Comparison of ENCODE assay signal across 22 cellular contexts in genomic region chr17:16247589-16247984, GRCh38.
"Had no signal": no experiment of that assay in that cellular context is flagged by ENCODE, and none has a peak within 500 bp of the region (broad histone marks: within the 10 kb centered on the region; RNA-seq: fewer than 3 reads in every experiment).

No MANE protein-coding gene starts in this region.

- H3K9me3 ChIP-seq: breast epithelium, MG63 had no signal

- ATAC-seq: PC-3 had no signal

- H3K27ac Mint-ChIP-seq: activated CD4-positive, alpha-beta memory T cell treated with anti-CD3 and anti-CD28 coated beads, Interleukin-2, amount 10 ng/mL, durations not matched to agents 7 days and 5 days; activated naive CD4-positive, alpha-beta T cell treated with anti-CD3 and anti-CD28 coated beads, Interleukin-2, amount 50 U/mL, for 24 hours; activated T-cell treated with anti-CD3 and anti-CD28 coated beads, Interleukin-2, amount 50 U/mL, for 24 hours; activated T-helper 1 cell treated with anti-CD3 and anti-CD28 coated beads, Interleukin-12 subunit alpha, Interleukin-12 subunit beta, Interleukin-2, Interleukin-4 antibody, amounts not matched to agents 30 ng/mL and 10 ng/mL and 1 ng/mL, durations not matched to agents 14 hours and 24 hours and 36 hours had no signal

- H3K4me3 ChIP-seq: breast epithelium, MG63 had no signal

- H3K36me3 ChIP-seq: breast epithelium, MG63 had no signal

- H3K27ac ChIP-seq: breast epithelium had no signal

- H3K4me1 ChIP-seq: breast epithelium had no signal

- H3K27me3 ChIP-seq: breast epithelium, MG63 had no signal

- DNase-seq: activated CD4-positive, alpha-beta memory T cell treated with anti-CD3 and anti-CD28 coated beads, Interleukin-2, amount 10 ng/mL, durations not matched to agents 7 days and 5 days; activated CD4-positive, alpha-beta T cell treated with anti-CD3 and anti-CD28 coated beads, Interleukin-2, amount 50 U/mL, for 1 hour; activated CD4-positive, CD25-positive, alpha-beta regulatory T cell; activated effector memory CD4-positive, alpha-beta T cell treated with Interleukin-2 at 50 U/mL for 16 hours; activated naive CD4-positive, alpha-beta T cell; activated T-cell treated with anti-CD3 and anti-CD28 coated beads, Interleukin-2, amount 50 U/mL, for 24 hours; aorta; caudate nucleus; MG63; NCI-H1105; NCI-H1436 treated with DMSO at 0.1 percent for 48 hours; NCI-H187; NCI-H2081; NCI-H510A treated with DMSO at 0.1 percent for 48 hours; NCI-H69; PC-3; SIG-M5; T-helper 2 cell; T1000 had no signal

- H3K4me3 Mint-ChIP-seq: activated CD4-positive, alpha-beta memory T cell treated with anti-CD3 and anti-CD28 coated beads, Interleukin-2, amount 10 ng/mL, durations not matched to agents 7 days and 5 days; activated naive CD4-positive, alpha-beta T cell treated with anti-CD3 and anti-CD28 coated beads, Interleukin-2, amount 50 U/mL, for 24 hours; activated T-cell treated with anti-CD3 and anti-CD28 coated beads, Interleukin-2, amount 50 U/mL, for 24 hours; activated T-helper 1 cell treated with anti-CD3 and anti-CD28 coated beads, Interleukin-12 subunit alpha, Interleukin-12 subunit beta, Interleukin-2, Interleukin-4 antibody, amounts not matched to agents 30 ng/mL and 10 ng/mL and 1 ng/mL, durations not matched to agents 14 hours and 24 hours and 36 hours had no signal

- H3K27me3 Mint-ChIP-seq: activated CD4-positive, alpha-beta memory T cell treated with anti-CD3 and anti-CD28 coated beads, Interleukin-2, amount 10 ng/mL, durations not matched to agents 7 days and 5 days; activated naive CD4-positive, alpha-beta T cell treated with anti-CD3 and anti-CD28 coated beads, Interleukin-2, amount 50 U/mL, for 24 hours; activated T-cell treated with anti-CD3 and anti-CD28 coated beads, Interleukin-2, amount 50 U/mL, for 24 hours had no signal

- H3K9me3 Mint-ChIP-seq: activated CD4-positive, alpha-beta memory T cell treated with anti-CD3 and anti-CD28 coated beads, Interleukin-2, amount 10 ng/mL, durations not matched to agents 7 days and 5 days; activated naive CD4-positive, alpha-beta T cell treated with anti-CD3 and anti-CD28 coated beads, Interleukin-2, amount 50 U/mL, for 24 hours; activated T-cell treated with anti-CD3 and anti-CD28 coated beads, Interleukin-2, amount 50 U/mL, for 24 hours; activated T-helper 1 cell treated with anti-CD3 and anti-CD28 coated beads, Interleukin-12 subunit alpha, Interleukin-12 subunit beta, Interleukin-2, Interleukin-4 antibody, amounts not matched to agents 30 ng/mL and 10 ng/mL and 1 ng/mL, durations not matched to agents 14 hours and 24 hours and 36 hours had no signal
